In genomic region chr20:35457539-35457938, GRCh38 we compare ENCODE assay signal across 2 cellular contexts. TPM values are rescaled to one million over a fixed set of nuclear protein-coding genes. Genes with fewer than 3 reads are reported as not detected.
"Had no signal": no experiment of that assay in that cellular context is flagged by ENCODE, and none has a peak within 500 bp of the region (broad histone marks: within the 10 kb centered on the region; RNA-seq: fewer than 3 reads in every experiment).

No MANE protein-coding gene starts in this region.

RNA-seq across cellular contexts. Expression of gene GDF5, which starts 19.5 kb away (rescaled TPM):
- total RNA-seq: natural killer cell treated with Interleukin-12 subunit alpha and Interleukin-12 subunit beta and Interleukin-15 and Interleukin-18, amount 100 ng/mL, for 72 hours had no signal
- polyA plus RNA-seq: ovary had no signal
